ENCODE assay signal across 39 cellular contexts in genomic region chr11:7279676-7280075, GRCh38. TPM values are rescaled to one million over a fixed set of nuclear protein-coding genes. Genes with fewer than 3 reads are reported as not detected.
"Had no signal": no experiment of that assay in that cellular context is flagged by ENCODE, and none has a peak within 500 bp of the region (broad histone marks: within the 10 kb centered on the region; RNA-seq: fewer than 3 reads in every experiment).

No MANE protein-coding gene starts in this region.

- H3K4me3 ChIP-seq: adrenal gland, ascending aorta, body of pancreas, breast epithelium, cardiac muscle cell had no signal

- H3K36me3 ChIP-seq: adrenal gland, ascending aorta, brain microvascular endothelial cell, breast epithelium, cardiac muscle cell had no signal

- H3K4me3 Mint-ChIP-seq: activated naive CD4-positive, alpha-beta T cell treated with anti-CD3 and anti-CD28 coated beads for 36 hours; activated naive CD4-positive, alpha-beta T cell treated with anti-CD3 and anti-CD28 coated beads, Interleukin-2, amount 10 ng/mL, durations not matched to agents 7 days and 5 days; activated naive CD4-positive, alpha-beta T cell treated with anti-CD3 and anti-CD28 coated beads, Interleukin-2, amount 50 U/mL, for 24 hours; activated naive CD8-positive, alpha-beta T cell; activated naive CD8-positive, alpha-beta T cell treated with anti-CD3 and anti-CD28 coated beads for 36 hours; activated naive CD8-positive, alpha-beta T cell treated with anti-CD3 and anti-CD28 coated beads, Interleukin-2, amount 10 ng/mL, durations not matched to agents 7 days and 5 days; activated naive CD8-positive, alpha-beta T cell treated with anti-CD3 and anti-CD28 coated beads, Interleukin-2, amount 50 U/mL, for 24 hours; activated T-cell treated with anti-CD3 and anti-CD28 coated beads, Interleukin-2, amount 50 U/mL, for 24 hours; activated T-cell treated with anti-CD3 and anti-CD28 coated beads, Interleukin-2, amount 50 U/mL, for 4 hours; activated T-cell treated with anti-CD3 and anti-CD28 coated beads, Interleukin-2, amount 50 U/mL, for 72 hours; activated T-helper 1 cell treated with anti-CD3 and anti-CD28 coated beads, Interleukin-12 subunit alpha, Interleukin-12 subunit beta, Interleukin-2, Interleukin-4 antibody, amounts not matched to agents 30 ng/mL and 10 ng/mL and 1 ng/mL, durations not matched to agents 14 hours and 24 hours and 36 hours; activated T-helper 17 cell treated with anti-CD3 and anti-CD28 coated beads, Interleukin-2, amount 50 U/mL, for 72 hours; brain; central memory CD8-positive, alpha-beta T cell had no signal

- H3K27me3 ChIP-seq: adrenal gland, ascending aorta, body of pancreas, brain microvascular endothelial cell, breast epithelium had no signal

- H3K4me1 Mint-ChIP-seq: activated naive CD4-positive, alpha-beta T cell treated with anti-CD3 and anti-CD28 coated beads, Interleukin-2, amount 10 ng/mL, durations not matched to agents 7 days and 5 days; activated naive CD4-positive, alpha-beta T cell treated with anti-CD3 and anti-CD28 coated beads, Interleukin-2, amount 50 U/mL, for 24 hours; activated naive CD8-positive, alpha-beta T cell treated with anti-CD3 and anti-CD28 coated beads for 36 hours; activated naive CD8-positive, alpha-beta T cell treated with anti-CD3 and anti-CD28 coated beads, Interleukin-2, amount 10 ng/mL, durations not matched to agents 7 days and 5 days; activated naive CD8-positive, alpha-beta T cell treated with anti-CD3 and anti-CD28 coated beads, Interleukin-2, amount 50 U/mL, for 24 hours; activated T-helper 17 cell treated with anti-CD3 and anti-CD28 coated beads, Interleukin-2, amount 50 U/mL, for 72 hours; central memory CD8-positive, alpha-beta T cell had no signal

- H3K27ac ChIP-seq: adrenal gland, ascending aorta, body of pancreas, brain microvascular endothelial cell, breast epithelium, cardiac muscle cell had no signal

- H3K9me3 ChIP-seq: adrenal gland, ascending aorta, body of pancreas, breast epithelium had no signal

- DNase-seq: activated effector memory CD4-positive, alpha-beta T cell treated with anti-CD3 and anti-CD28 coated beads, Interleukin-2, amount 50 U/mL, for 16 hours; activated effector memory CD4-positive, alpha-beta T cell treated with Interleukin-2 at 50 U/mL for 16 hours; activated gamma-delta T cell; activated gamma-delta T cell treated with Interleukin-2 at 50 U/mL for 16 hours; activated naive CD4-positive, alpha-beta T cell; activated naive CD4-positive, alpha-beta T cell treated with anti-CD3 and anti-CD28 coated beads for 36 hours; activated naive CD4-positive, alpha-beta T cell treated with anti-CD3 and anti-CD28 coated beads, Interleukin-2, amount 10 ng/mL, durations not matched to agents 7 days and 5 days; activated naive CD4-positive, alpha-beta T cell treated with anti-CD3 and anti-CD28 coated beads, Interleukin-2, amount 50 U/mL, for 16 hours; activated naive CD4-positive, alpha-beta T cell treated with Interleukin-2 at 50 U/mL for 16 hours; activated naive CD8-positive, alpha-beta T cell treated with anti-CD3 and anti-CD28 coated beads for 36 hours; activated naive CD8-positive, alpha-beta T cell treated with anti-CD3 and anti-CD28 coated beads, Interleukin-2, amount 10 ng/mL, durations not matched to agents 7 days and 5 days; activated naive CD8-positive, alpha-beta T cell treated with anti-CD3 and anti-CD28 coated beads, Interleukin-2, amount 50 U/mL, for 24 hours; activated T-cell treated with anti-CD3 and anti-CD28 coated beads, Interleukin-2, amount 50 U/mL, for 1 hour; activated T-cell treated with anti-CD3 and anti-CD28 coated beads, Interleukin-2, amount 50 U/mL, for 24 hours; activated T-cell treated with anti-CD3 and anti-CD28 coated beads, Interleukin-2, amount 50 U/mL, for 4 hours; activated T-cell treated with anti-CD3 and anti-CD28 coated beads, Interleukin-2, amount 50 U/mL, for 48 hours; activated T-cell treated with anti-CD3 and anti-CD28 coated beads, Interleukin-2, amount 50 U/mL, for 72 hours; adrenal gland; amniotic stem cell; amygdala; anterior cingulate cortex; aorta; body of pancreas; brain microvascular endothelial cell; caudate nucleus; central memory CD4-positive, alpha-beta T cell; cerebellar nuclear complex had no signal

- H3K27me3 Mint-ChIP-seq: activated naive CD4-positive, alpha-beta T cell treated with anti-CD3 and anti-CD28 coated beads, Interleukin-2, amount 10 ng/mL, durations not matched to agents 7 days and 5 days; activated naive CD8-positive, alpha-beta T cell treated with anti-CD3 and anti-CD28 coated beads, Interleukin-2, amount 10 ng/mL, durations not matched to agents 7 days and 5 days; brain had no signal

- H3K36me3 Mint-ChIP-seq: activated naive CD4-positive, alpha-beta T cell treated with anti-CD3 and anti-CD28 coated beads, Interleukin-2, amount 10 ng/mL, durations not matched to agents 7 days and 5 days; activated naive CD4-positive, alpha-beta T cell treated with anti-CD3 and anti-CD28 coated beads, Interleukin-2, amount 50 U/mL, for 24 hours; activated naive CD4-positive, alpha-beta T cell treated with anti-CD3 and anti-CD28 coated beads, Interleukin-2, amount 50 U/mL, for 72 hours; activated naive CD8-positive, alpha-beta T cell; activated naive CD8-positive, alpha-beta T cell treated with anti-CD3 and anti-CD28 coated beads for 36 hours; activated naive CD8-positive, alpha-beta T cell treated with anti-CD3 and anti-CD28 coated beads, Interleukin-2, amount 10 ng/mL, durations not matched to agents 7 days and 5 days; brain had no signal

- H3K9me3 Mint-ChIP-seq: activated naive CD4-positive, alpha-beta T cell treated with anti-CD3 and anti-CD28 coated beads for 36 hours; activated naive CD4-positive, alpha-beta T cell treated with anti-CD3 and anti-CD28 coated beads, Interleukin-2, amount 10 ng/mL, durations not matched to agents 7 days and 5 days; activated naive CD4-positive, alpha-beta T cell treated with anti-CD3 and anti-CD28 coated beads, Interleukin-2, amount 50 U/mL, for 72 hours; activated naive CD8-positive, alpha-beta T cell treated with anti-CD3 and anti-CD28 coated beads for 36 hours; activated naive CD8-positive, alpha-beta T cell treated with anti-CD3 and anti-CD28 coated beads, Interleukin-2, amount 10 ng/mL, durations not matched to agents 7 days and 5 days; activated naive CD8-positive, alpha-beta T cell treated with anti-CD3 and anti-CD28 coated beads, Interleukin-2, amount 50 U/mL, for 24 hours; activated T-cell treated with anti-CD3 and anti-CD28 coated beads, Interleukin-2, amount 50 U/mL, for 24 hours; activated T-cell treated with anti-CD3 and anti-CD28 coated beads, Interleukin-2, amount 50 U/mL, for 4 hours; activated T-helper 17 cell treated with anti-CD3 and anti-CD28 coated beads, Interleukin-2, amount 50 U/mL, for 72 hours; activated T-helper 2 cell treated with anti-CD3 and anti-CD28 coated beads, Interferon-gamma antibody, Interleukin-2, Interleukin-4, amounts not matched to agents 10 μg/mL and 5 μg/mL and 100 μg/mL, durations not matched to agents 14 hours and 24 hours and 36 hours had no signal

- ATAC-seq: activated naive CD4-positive, alpha-beta T cell treated with anti-CD3 and anti-CD28 coated beads, Interleukin-2, amount 50 U/mL, for 72 hours; activated naive CD8-positive, alpha-beta T cell treated with anti-CD3 and anti-CD28 coated beads, Interleukin-2, amount 50 U/mL, for 24 hours; activated T-cell treated with anti-CD3 and anti-CD28 coated beads, Interleukin-2, amount 50 U/mL, for 4 hours; activated T-cell treated with anti-CD3 and anti-CD28 coated beads, Interleukin-2, amount 50 U/mL, for 72 hours; activated T-helper 17 cell treated with anti-CD3 and anti-CD28 coated beads, Interleukin-2, amount 50 U/mL, for 72 hours; body of pancreas had no signal

- H3K27ac Mint-ChIP-seq: activated naive CD4-positive, alpha-beta T cell treated with anti-CD3 and anti-CD28 coated beads for 36 hours; activated naive CD4-positive, alpha-beta T cell treated with anti-CD3 and anti-CD28 coated beads, Interleukin-2, amount 10 ng/mL, durations not matched to agents 7 days and 5 days; activated naive CD4-positive, alpha-beta T cell treated with anti-CD3 and anti-CD28 coated beads, Interleukin-2, amount 50 U/mL, for 24 hours; activated naive CD4-positive, alpha-beta T cell treated with anti-CD3 and anti-CD28 coated beads, Interleukin-2, amount 50 U/mL, for 72 hours; activated naive CD8-positive, alpha-beta T cell; activated naive CD8-positive, alpha-beta T cell treated with anti-CD3 and anti-CD28 coated beads for 36 hours; activated naive CD8-positive, alpha-beta T cell treated with anti-CD3 and anti-CD28 coated beads, Interleukin-2, amount 10 ng/mL, durations not matched to agents 7 days and 5 days; activated naive CD8-positive, alpha-beta T cell treated with anti-CD3 and anti-CD28 coated beads, Interleukin-2, amount 50 U/mL, for 24 hours; activated T-cell treated with anti-CD3 and anti-CD28 coated beads, Interleukin-2, amount 50 U/mL, for 24 hours; activated T-cell treated with anti-CD3 and anti-CD28 coated beads, Interleukin-2, amount 50 U/mL, for 72 hours; activated T-helper 1 cell treated with anti-CD3 and anti-CD28 coated beads, Interleukin-12 subunit alpha, Interleukin-12 subunit beta, Interleukin-2, Interleukin-4 antibody, amounts not matched to agents 30 ng/mL and 10 ng/mL and 1 ng/mL, durations not matched to agents 14 hours and 24 hours and 36 hours; activated T-helper 17 cell treated with anti-CD3 and anti-CD28 coated beads, Interleukin-2, amount 50 U/mL, for 72 hours; activated T-helper 2 cell treated with anti-CD3 and anti-CD28 coated beads, Interferon-gamma antibody, Interleukin-2, Interleukin-4, amounts not matched to agents 10 μg/mL and 5 μg/mL and 100 μg/mL, durations not matched to agents 14 hours and 24 hours and 36 hours; brain had no signal

- H3K4me1 ChIP-seq: adrenal gland, ascending aorta, breast epithelium had no signal

RNA-seq across cellular contexts. Expression of gene SYT9, which starts 28.0 kb away (rescaled TPM):
- total RNA-seq: activated naive CD4-positive, alpha-beta T cell treated with anti-CD3 and anti-CD28 coated beads for 36 hours; activated naive CD8-positive, alpha-beta T cell treated with anti-CD3 and anti-CD28 coated beads for 36 hours; activated naive CD8-positive, alpha-beta T cell treated with anti-CD3 and anti-CD28 coated beads, Interleukin-2, amount 10 ng/mL, durations not matched to agents 7 days and 5 days; activated T-cell treated with anti-CD3 and anti-CD28 coated beads, Interleukin-2, amount 50 U/mL, for 4 hours; activated T-cell treated with anti-CD3 and anti-CD28 coated beads, Interleukin-2, amount 50 U/mL, for 72 hours; activated T-helper 1 cell treated with anti-CD3 and anti-CD28 coated beads, Interleukin-12 subunit alpha, Interleukin-12 subunit beta, Interleukin-2, Interleukin-4 antibody, amounts not matched to agents 30 ng/mL and 10 ng/mL and 1 ng/mL, durations not matched to agents 14 hours and 24 hours and 36 hours; activated T-helper 17 cell treated with anti-CD3 and anti-CD28 coated beads, Interleukin-2, amount 50 U/mL, for 72 hours; activated T-helper 2 cell treated with anti-CD3 and anti-CD28 coated beads, Interferon-gamma antibody, Interleukin-2, Interleukin-4, amounts not matched to agents 10 μg/mL and 5 μg/mL and 100 μg/mL, durations not matched to agents 14 hours and 24 hours and 36 hours; bronchial epithelial cell had no signal
